ENCODE assay signal across 1 cellular context in the genomic region with DNA sequence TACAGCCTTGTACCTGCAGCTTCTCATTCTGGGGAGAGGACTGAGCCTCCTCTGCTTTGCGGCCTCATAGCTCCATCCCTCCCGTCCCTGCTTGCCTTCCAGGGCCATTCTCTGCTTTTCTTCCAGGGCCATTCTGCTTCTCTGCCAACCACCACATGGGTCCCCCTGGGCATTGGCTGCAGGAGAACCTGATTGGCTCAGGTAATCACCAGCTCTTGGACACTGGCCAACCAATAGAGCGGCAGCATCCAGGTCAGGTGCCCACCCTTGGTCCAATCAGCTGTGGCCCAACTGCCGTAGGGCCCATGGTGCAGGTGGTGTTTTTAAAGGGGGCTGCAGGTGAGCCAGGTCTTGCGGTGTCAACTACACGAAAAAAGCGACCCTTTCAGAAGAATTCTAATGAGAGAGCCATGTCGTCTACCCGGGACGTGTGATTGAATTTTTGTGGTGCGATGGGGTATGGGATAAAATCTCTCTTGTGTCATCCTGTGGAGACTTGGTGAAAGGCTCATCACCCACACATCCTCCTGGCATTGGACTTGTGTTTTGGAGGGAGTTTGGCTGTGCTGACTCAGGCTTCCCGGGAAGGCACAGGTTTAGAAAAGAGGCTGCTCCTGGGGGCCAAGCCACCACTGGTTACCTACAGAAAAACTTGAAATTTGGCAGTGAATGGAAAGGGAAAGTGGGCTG.
TF ChIP-seq lines count a peak whose summit lies in the region.

No MANE protein-coding gene starts in this region.

TF ChIP-seq in GM12878, 131 proteins besides CTCF, POLR2A, EP300 and RAD21:
- no peak for TF ChIP-seq HSF1 (IDR thresholded peaks at IDR 0.05; ENCODE audit: low read depth, low read length)
- TF ChIP-seq USF1 (IDR thresholded peaks at IDR 0.05; ENCODE audit: borderline replicate concordance, extremely low read length, insufficient read depth, low read depth, low read length): peak; percentile 60
